Comparison of ENCODE assay signal across 2 cellular contexts in genomic region chr12:57219993-57220728, GRCh38.
TF ChIP-seq lines count a peak whose summit lies in the region.

No MANE protein-coding gene starts in this region.

TF ChIP-seq in SK-N-SH, 30 proteins besides CTCF, POLR2A, EP300 and RAD21:
- TF ChIP-seq, protein P1, sequence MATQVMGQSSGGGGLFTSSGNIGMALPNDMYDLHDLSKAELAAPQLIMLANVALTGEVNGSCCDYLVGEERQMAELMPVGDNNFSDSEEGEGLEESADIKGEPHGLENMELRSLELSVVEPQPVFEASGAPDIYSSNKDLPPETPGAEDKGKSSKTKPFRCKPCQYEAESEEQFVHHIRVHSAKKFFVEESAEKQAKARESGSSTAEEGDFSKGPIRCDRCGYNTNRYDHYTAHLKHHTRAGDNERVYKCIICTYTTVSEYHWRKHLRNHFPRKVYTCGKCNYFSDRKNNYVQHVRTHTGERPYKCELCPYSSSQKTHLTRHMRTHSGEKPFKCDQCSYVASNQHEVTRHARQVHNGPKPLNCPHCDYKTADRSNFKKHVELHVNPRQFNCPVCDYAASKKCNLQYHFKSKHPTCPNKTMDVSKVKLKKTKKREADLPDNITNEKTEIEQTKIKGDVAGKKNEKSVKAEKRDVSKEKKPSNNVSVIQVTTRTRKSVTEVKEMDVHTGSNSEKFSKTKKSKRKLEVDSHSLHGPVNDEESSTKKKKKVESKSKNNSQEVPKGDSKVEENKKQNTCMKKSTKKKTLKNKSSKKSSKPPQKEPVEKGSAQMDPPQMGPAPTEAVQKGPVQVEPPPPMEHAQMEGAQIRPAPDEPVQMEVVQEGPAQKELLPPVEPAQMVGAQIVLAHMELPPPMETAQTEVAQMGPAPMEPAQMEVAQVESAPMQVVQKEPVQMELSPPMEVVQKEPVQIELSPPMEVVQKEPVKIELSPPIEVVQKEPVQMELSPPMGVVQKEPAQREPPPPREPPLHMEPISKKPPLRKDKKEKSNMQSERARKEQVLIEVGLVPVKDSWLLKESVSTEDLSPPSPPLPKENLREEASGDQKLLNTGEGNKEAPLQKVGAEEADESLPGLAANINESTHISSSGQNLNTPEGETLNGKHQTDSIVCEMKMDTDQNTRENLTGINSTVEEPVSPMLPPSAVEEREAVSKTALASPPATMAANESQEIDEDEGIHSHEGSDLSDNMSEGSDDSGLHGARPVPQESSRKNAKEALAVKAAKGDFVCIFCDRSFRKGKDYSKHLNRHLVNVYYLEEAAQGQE (IDR thresholded peaks at IDR 0.05; ENCODE audit: low read depth, low read length): no peak
- TF ChIP-seq EZH2phosphoT487 (IDR thresholded peaks at IDR 0.05; ENCODE audit: borderline replicate concordance, low read depth) (no peak), TAF1 (IDR thresholded peaks at IDR 0.05; ENCODE audit: borderline replicate concordance, low read depth, low read length) (no peak), ELF1 (IDR thresholded peaks at IDR 0.05) (no peak), RCOR1 (IDR thresholded peaks at IDR 0.05; ENCODE audit: low read length) (no peak), FOSL2 (IDR thresholded peaks at IDR 0.05; ENCODE audit: borderline replicate concordance, low read depth) (no peak), GATA2 (CRISPR knock-in tag; IDR thresholded peaks at IDR 0.05) (no peak), YY1 (IDR thresholded peaks at IDR 0.05; ENCODE audit: low read depth) (no peak), IRF3 (IDR thresholded peaks at IDR 0.05; ENCODE audit: low read depth, low read length) (no peak), POLR2AphosphoS5 (IDR thresholded peaks at IDR 0.05; ENCODE audit: low read depth, low read length) (no peak), FOXJ3 (CRISPR knock-in tag; IDR thresholded peaks at IDR 0.05) (no peak), RXRA (IDR thresholded peaks at IDR 0.05; ENCODE audit: borderline replicate concordance, low read depth) (no peak), TCF12 (IDR thresholded peaks at IDR 0.05) (no peak), SMC3 (IDR thresholded peaks at IDR 0.05; ENCODE audit: low read depth, low read length) (no peak)
- TF ChIP-seq, protein P2, sequence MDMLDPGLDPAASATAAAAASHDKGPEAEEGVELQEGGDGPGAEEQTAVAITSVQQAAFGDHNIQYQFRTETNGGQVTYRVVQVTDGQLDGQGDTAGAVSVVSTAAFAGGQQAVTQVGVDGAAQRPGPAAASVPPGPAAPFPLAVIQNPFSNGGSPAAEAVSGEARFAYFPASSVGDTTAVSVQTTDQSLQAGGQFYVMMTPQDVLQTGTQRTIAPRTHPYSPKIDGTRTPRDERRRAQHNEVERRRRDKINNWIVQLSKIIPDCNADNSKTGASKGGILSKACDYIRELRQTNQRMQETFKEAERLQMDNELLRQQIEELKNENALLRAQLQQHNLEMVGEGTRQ (IDR thresholded peaks at IDR 0.05; ENCODE audit: borderline replicate concordance, low read depth, low read length): no peak

TF ChIP-seq in SK-N-SH treated with all-trans-retinoic acid at 6 μM for 48 hours, 23 proteins besides CTCF, POLR2A, EP300 and RAD21 (continued from another document):
- TF ChIP-seq RARB (CRISPR knock-in tag; IDR thresholded peaks at IDR 0.05) (no peak), BACH2 (CRISPR knock-in tag; IDR thresholded peaks at IDR 0.05; ENCODE audit: borderline replicate concordance) (no peak), GLIS3 (CRISPR knock-in tag; IDR thresholded peaks at IDR 0.05) (no peak), ESRRG (CRISPR knock-in tag; IDR thresholded peaks at IDR 0.05) (no peak), TOX (CRISPR knock-in tag; IDR thresholded peaks at IDR 0.05; ENCODE audit: borderline replicate concordance) (no peak), TCF4 (CRISPR knock-in tag; IDR thresholded peaks at IDR 0.05; ENCODE audit: borderline replicate concordance) (no peak), ISL1 (CRISPR knock-in tag; IDR thresholded peaks at IDR 0.05) (no peak)
- TF ChIP-seq, protein P3, sequence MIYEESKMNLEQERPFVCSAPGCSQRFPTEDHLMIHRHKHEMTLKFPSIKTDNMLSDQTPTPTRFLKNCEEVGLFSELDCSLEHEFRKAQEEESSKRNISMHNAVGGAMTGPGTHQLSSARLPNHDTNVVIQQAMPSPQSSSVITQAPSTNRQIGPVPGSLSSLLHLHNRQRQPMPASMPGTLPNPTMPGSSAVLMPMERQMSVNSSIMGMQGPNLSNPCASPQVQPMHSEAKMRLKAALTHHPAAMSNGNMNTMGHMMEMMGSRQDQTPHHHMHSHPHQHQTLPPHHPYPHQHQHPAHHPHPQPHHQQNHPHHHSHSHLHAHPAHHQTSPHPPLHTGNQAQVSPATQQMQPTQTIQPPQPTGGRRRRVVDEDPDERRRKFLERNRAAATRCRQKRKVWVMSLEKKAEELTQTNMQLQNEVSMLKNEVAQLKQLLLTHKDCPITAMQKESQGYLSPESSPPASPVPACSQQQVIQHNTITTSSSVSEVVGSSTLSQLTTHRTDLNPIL (CRISPR knock-in tag; IDR thresholded peaks at IDR 0.05; ENCODE audit: low read depth): no peak
- TF ChIP-seq, protein P4, sequence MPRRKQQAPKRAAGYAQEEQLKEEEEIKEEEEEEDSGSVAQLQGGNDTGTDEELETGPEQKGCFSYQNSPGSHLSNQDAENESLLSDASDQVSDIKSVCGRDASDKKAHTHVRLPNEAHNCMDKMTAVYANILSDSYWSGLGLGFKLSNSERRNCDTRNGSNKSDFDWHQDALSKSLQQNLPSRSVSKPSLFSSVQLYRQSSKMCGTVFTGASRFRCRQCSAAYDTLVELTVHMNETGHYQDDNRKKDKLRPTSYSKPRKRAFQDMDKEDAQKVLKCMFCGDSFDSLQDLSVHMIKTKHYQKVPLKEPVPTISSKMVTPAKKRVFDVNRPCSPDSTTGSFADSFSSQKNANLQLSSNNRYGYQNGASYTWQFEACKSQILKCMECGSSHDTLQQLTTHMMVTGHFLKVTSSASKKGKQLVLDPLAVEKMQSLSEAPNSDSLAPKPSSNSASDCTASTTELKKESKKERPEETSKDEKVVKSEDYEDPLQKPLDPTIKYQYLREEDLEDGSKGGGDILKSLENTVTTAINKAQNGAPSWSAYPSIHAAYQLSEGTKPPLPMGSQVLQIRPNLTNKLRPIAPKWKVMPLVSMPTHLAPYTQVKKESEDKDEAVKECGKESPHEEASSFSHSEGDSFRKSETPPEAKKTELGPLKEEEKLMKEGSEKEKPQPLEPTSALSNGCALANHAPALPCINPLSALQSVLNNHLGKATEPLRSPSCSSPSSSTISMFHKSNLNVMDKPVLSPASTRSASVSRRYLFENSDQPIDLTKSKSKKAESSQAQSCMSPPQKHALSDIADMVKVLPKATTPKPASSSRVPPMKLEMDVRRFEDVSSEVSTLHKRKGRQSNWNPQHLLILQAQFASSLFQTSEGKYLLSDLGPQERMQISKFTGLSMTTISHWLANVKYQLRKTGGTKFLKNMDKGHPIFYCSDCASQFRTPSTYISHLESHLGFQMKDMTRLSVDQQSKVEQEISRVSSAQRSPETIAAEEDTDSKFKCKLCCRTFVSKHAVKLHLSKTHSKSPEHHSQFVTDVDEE (CRISPR knock-in tag; IDR thresholded peaks at IDR 0.05): no peak
- TF ChIP-seq, protein P5, sequence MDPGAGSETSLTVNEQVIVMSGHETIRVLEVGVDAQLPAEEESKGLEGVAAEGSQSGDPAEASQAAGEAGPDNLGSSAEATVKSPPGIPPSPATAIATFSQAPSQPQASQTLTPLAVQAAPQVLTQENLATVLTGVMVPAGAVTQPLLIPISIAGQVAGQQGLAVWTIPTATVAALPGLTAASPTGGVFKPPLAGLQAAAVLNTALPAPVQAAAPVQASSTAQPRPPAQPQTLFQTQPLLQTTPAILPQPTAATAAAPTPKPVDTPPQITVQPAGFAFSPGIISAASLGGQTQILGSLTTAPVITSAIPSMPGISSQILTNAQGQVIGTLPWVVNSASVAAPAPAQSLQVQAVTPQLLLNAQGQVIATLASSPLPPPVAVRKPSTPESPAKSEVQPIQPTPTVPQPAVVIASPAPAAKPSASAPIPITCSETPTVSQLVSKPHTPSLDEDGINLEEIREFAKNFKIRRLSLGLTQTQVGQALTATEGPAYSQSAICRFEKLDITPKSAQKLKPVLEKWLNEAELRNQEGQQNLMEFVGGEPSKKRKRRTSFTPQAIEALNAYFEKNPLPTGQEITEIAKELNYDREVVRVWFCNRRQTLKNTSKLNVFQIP (CRISPR knock-in tag; IDR thresholded peaks at IDR 0.05; ENCODE audit: borderline replicate concordance, low read depth): no peak
